10 cellular contexts compared by ENCODE assay signal in the genomic region with DNA sequence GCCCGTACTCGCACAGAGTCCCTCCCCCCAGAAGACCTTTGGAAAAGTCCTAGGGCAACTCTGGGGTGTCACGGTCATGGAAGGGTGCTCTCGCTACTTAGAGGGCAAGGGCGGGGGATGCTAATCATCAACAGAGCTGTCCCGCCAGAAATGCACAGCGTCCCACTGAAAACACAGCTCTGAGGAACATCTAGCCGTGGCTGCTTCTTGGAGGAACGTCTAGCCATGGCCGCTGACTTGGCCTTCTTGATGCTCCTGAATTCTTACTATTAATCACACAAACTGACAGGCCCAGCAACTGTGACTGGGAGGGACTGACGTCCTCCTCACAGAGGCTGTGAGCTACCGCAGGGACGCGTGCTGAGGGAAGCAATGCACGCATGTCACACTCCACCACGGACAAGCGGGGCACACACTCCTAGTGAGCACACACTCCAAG. TPM values are rescaled to one million over a fixed set of nuclear protein-coding genes. Genes with fewer than 3 reads are reported as not detected.
DNase-seq lines count a peak whose midpoint lies in the region; ATAC-seq, FAIRE-seq and TF ChIP-seq lines count a peak whose summit lies in the region.
"Had no signal": no experiment of that assay in that cellular context is flagged by ENCODE, and none has a peak within 500 bp of the region (broad histone marks: within the 10 kb centered on the region; RNA-seq: fewer than 3 reads in every experiment).

No MANE protein-coding gene starts in this region.

- H3K4me1 Mint-ChIP-seq in astrocyte (ENCODE audit: low read depth, unreplicated experiment) (peaks cover 15% of the 10 kb centered on the region), naive B cell (peaks cover 31 to 43% (median 34%) of the 10 kb centered on the region in 3 donors)

- H3K27ac ChIP-seq in ACC112 (ENCODE audit: low read depth, low read length) (no peak overlapping the region), astrocyte (ENCODE audit: low read depth, low read length) (no peak overlapping the region), uterus (no peak overlapping the region), body of pancreas (no peak overlapping the region)

- CTCF ChIA-PET in HEK293T (lab: Yijun Ruan, JAX), result interaction anchor here (0.7 to 1.3 kb wide), 3 partner anchors 12 to 40 kb away, joined by 3 to 5 read pairs (median 3); no protein-coding TSS in a partner anchor

- no peaks in the 10 kb centered on the region for H3K9me3 ChIP-seq in astrocyte (ENCODE audit: insufficient read depth, low read depth, low read length)
- no peaks in the 10 kb centered on the region for H3K9me3 ChIP-seq in uterus
- no peaks in the 10 kb centered on the region for H3K9me3 ChIP-seq in body of pancreas
- H3K9me3 ChIP-seq: pancreas had no signal

- H3K4me3 Mint-ChIP-seq in astrocyte (ENCODE audit: unreplicated experiment) (peak overlapping the region; percentile 99), naive B cell (peak overlapping the region; percentile 19 to 99 (median 87))

- peak overlapping the region; percentile 89 for H3K27ac Mint-ChIP-seq in astrocyte (ENCODE audit: unreplicated experiment)
- peak overlapping the region in 4 of 6 donors; percentile 47 to 100 (median 78) for H3K27ac Mint-ChIP-seq in naive B cell

- H3K79me2 ChIP-seq in ACC112 (ENCODE audit: control insufficient read depth, insufficient read depth, low read length, unreplicated experiment), result peaks cover 45% of the 10 kb centered on the region
- peaks cover 64% of the 10 kb centered on the region for H3K79me2 ChIP-seq in astrocyte (ENCODE audit: insufficient read depth, low read length)

- H3K36me3 ChIP-seq in ACC112 (ENCODE audit: insufficient read depth, low read length) (peaks cover 3% of the 10 kb centered on the region; the same call in 1 of the 2 replicates), astrocyte (ENCODE audit: insufficient read depth, low read length) (peaks cover 2% of the 10 kb centered on the region), uterus (no peaks in the 10 kb centered on the region), body of pancreas (replicated peaks in 1 of 2; ENCODE audit: insufficient read depth in 1 of 2, low read depth in 2 of 2) (peaks cover 0 to 5% of the 10 kb centered on the region in 2 donors)

- peak overlapping the region; percentile 91; the same call in 1 of the 2 replicates for H3K4me3 ChIP-seq in ACC112 (ENCODE audit: low read depth, low read length)
- no peak overlapping the region for H3K4me3 ChIP-seq in astrocyte (ENCODE audit: insufficient read depth, low read depth, low read length)
- peak overlapping the region in 1 of 2 donors; percentile 89 for H3K4me3 ChIP-seq in uterus
- H3K4me3 ChIP-seq in body of pancreas, result no peak overlapping the region

- POLR2A ChIA-PET in HEK293T (lab: Yijun Ruan, JAX), result interaction anchor here (0.7 to 1.7 kb wide), 2 partner anchors 17 to 18 kb away, joined by 3 to 5 read pairs; no protein-coding TSS in a partner anchor

- H2AFZ ChIP-seq in ACC112 (ENCODE audit: low read length, unreplicated experiment) (no peak overlapping the region), astrocyte (ENCODE audit: low read depth, low read length) (no peak overlapping the region)

- WGBS in body of pancreas, 2 donors, result 72 to 73% methylated on average over 9 to 17 of the region's 17 CpGs

- peaks cover 70% of the 10 kb centered on the region for H4K20me1 ChIP-seq in astrocyte (ENCODE audit: insufficient read depth, low read length)

- H3K9me3 Mint-ChIP-seq in astrocyte (ENCODE audit: unreplicated experiment) (no peaks in the 10 kb centered on the region), naive B cell (no peaks in the 10 kb centered on the region)

- no peak for DNase-seq in HEK293T (ENCODE audit: extremely low spot score)
- DNase-seq in astrocyte (ENCODE audit: low read depth), result no peak
- no peak for DNase-seq in naive B cell
- DNase-seq in NAMALWA (ENCODE audit: low spot score), result no peak
- no peak for DNase-seq in uterus
- DNase-seq in body of pancreas, result no peak
- DNase-seq in KG1 (lab: John Stamatoyannopoulos, UW), result no peak

- H3K4me2 ChIP-seq in astrocyte (ENCODE audit: low read length), result peak overlapping the region; percentile 92

- no peak for TF ChIP-seq POLR2A in uterus (IDR thresholded peaks at IDR 0.05)
- no peak for TF ChIP-seq POLR2A in body of pancreas (IDR thresholded peaks at IDR 0.05)

- no peak for FAIRE-seq in astrocyte (lab: Jason Lieb, UNC)
- FAIRE-seq: pancreas had no signal

- H3K27me3 ChIP-seq in ACC112 (ENCODE audit: insufficient read depth, low read length) (no peaks in the 10 kb centered on the region), astrocyte (ENCODE audit: insufficient read depth, low read length) (no peaks in the 10 kb centered on the region), uterus (no peaks in the 10 kb centered on the region), body of pancreas (no peaks in the 10 kb centered on the region)
- H3K27me3 ChIP-seq: pancreas had no signal

- ATAC-seq in naive B cell (ENCODE audit: low read depth in 2 of 2) (no peak), body of pancreas (no peak)

- intact Hi-C loops in uterus (cut with DNase I; ENCODE audit: low total_unique reads), result no loop called here
- intact Hi-C loops in body of pancreas (cut with DNase I), result no loop called here

- H3K4me1 ChIP-seq in ACC112 (ENCODE audit: control insufficient read depth, insufficient read depth, low read length, unreplicated experiment) (peaks cover 6% of the 10 kb centered on the region), astrocyte (ENCODE audit: insufficient read depth, low read length) (peaks cover 15% of the 10 kb centered on the region), uterus (peaks cover 5 to 13% of the 10 kb centered on the region in 2 donors), body of pancreas (peaks cover 28% of the 10 kb centered on the region)

- no peak for TF ChIP-seq CTCF in astrocyte (IDR thresholded peaks at IDR 0.05; ENCODE audit: insufficient read depth, low read depth, low read length)
- no peak for TF ChIP-seq CTCF in uterus (IDR thresholded peaks at IDR 0.05)
- TF ChIP-seq CTCF in body of pancreas (IDR thresholded peaks at IDR 0.05), result no peak

- H3K27me3 Mint-ChIP-seq in astrocyte (ENCODE audit: low read depth, unreplicated experiment), result no peaks in the 10 kb centered on the region
- peaks cover 0 to 4% (median 0%) of the 10 kb centered on the region in 3 donors for H3K27me3 Mint-ChIP-seq in naive B cell

- peaks cover 3% of the 10 kb centered on the region for H3K36me3 Mint-ChIP-seq in astrocyte (ENCODE audit: low read depth, unreplicated experiment)
- H3K36me3 Mint-ChIP-seq in naive B cell, result peaks cover 0 to 9% of the 10 kb centered on the region in 2 donors

- H3K9ac ChIP-seq in astrocyte (ENCODE audit: low read length), result peak overlapping the region; percentile 97

TF ChIP-seq in HEK293T, 16 proteins besides CTCF, POLR2A, EP300 and RAD21:
- no peak for TF ChIP-seq ELF4 (IDR thresholded peaks at IDR 0.05)
- TF ChIP-seq, protein P1, sequence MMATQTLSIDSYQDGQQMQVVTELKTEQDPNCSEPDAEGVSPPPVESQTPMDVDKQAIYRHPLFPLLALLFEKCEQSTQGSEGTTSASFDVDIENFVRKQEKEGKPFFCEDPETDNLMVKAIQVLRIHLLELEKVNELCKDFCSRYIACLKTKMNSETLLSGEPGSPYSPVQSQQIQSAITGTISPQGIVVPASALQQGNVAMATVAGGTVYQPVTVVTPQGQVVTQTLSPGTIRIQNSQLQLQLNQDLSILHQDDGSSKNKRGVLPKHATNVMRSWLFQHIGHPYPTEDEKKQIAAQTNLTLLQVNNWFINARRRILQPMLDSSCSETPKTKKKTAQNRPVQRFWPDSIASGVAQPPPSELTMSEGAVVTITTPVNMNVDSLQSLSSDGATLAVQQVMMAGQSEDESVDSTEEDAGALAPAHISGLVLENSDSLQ (IDR thresholded peaks at IDR 0.05), result 0 out of 2 replicates have a peak, but pooled peaks have one; percentile 27

RNA-seq across cellular contexts. Expression of a gene that starts 1.7 kb away (rescaled TPM):
- 56.2 and 57.8 TPM in 2 replicates for total RNA-seq in astrocyte
- polyA plus RNA-seq in naive B cell (ENCODE audit: low read depth in 6 of 6), result 10 to 100 TPM; 19.6 to 36.2 (median 25.9) TPM
- total RNA-seq in uterus, result 10 to 100 TPM; 26.8 to 61.9 (median 44.4) TPM
- 10 to 100 TPM; 32.2 to 36.6 TPM for total RNA-seq in body of pancreas

RNA-seq across cellular contexts. Expression of a gene that starts 1.8 kb away (rescaled TPM):
- total RNA-seq in astrocyte, result 23.8 and 25.5 TPM in 2 replicates
- 10 to 100 TPM; 60.6 to 86.0 (median 75.6) TPM for polyA plus RNA-seq in naive B cell (ENCODE audit: low read depth in 6 of 6)
- 10 to 100 TPM; 23.1 to 45.5 (median 30.0) TPM for total RNA-seq in uterus
- total RNA-seq in body of pancreas, result 10 to 100 TPM; 15.0 to 22.7 TPM

RNA-seq across cellular contexts. Expression of a gene that starts 29.7 kb away (rescaled TPM):
- total RNA-seq in astrocyte, result 0.77 and 1.1 TPM in 2 replicates
- not detected for polyA plus RNA-seq in naive B cell (ENCODE audit: low read depth in 6 of 6)
- under 1 TPM in 1 of 4 donors, not detected in 3; 0.69 TPM for total RNA-seq in uterus
- total RNA-seq in body of pancreas, result 1 to 10 TPM in 1 of 2 donors, not detected in 1; 1.8 TPM

RNA-seq across cellular contexts. Expression of a gene that starts 30.3 kb away (rescaled TPM):
- total RNA-seq in astrocyte, result 1.7 and 4.6 TPM in 2 replicates
- 10 to 100 TPM; 30.0 to 56.1 (median 34.6) TPM for polyA plus RNA-seq in naive B cell (ENCODE audit: low read depth in 6 of 6)
- 1 to 10 TPM in 3 of 4 donors, not detected in 1; 5.1 to 7.6 (median 5.9) TPM for total RNA-seq in uterus
- total RNA-seq in body of pancreas, result 1 to 10 TPM; 3.4 to 4.6 TPM

RNA-seq across cellular contexts. Expression of a gene that starts 40.2 kb away (rescaled TPM):
- total RNA-seq in astrocyte (not detected in 2 replicates), uterus (not detected), body of pancreas (1 to 10 TPM in 1 of 2 donors, not detected in 1; 6.5 TPM)
- polyA plus RNA-seq in naive B cell (ENCODE audit: low read depth in 6 of 6), result not detected
- total RNA-seq: cerebellum, pancreas had no signal
- polyA plus RNA-seq: pancreas had no signal
